Comparison of ENCODE assay signal across 22 cellular contexts in the genomic region with DNA sequence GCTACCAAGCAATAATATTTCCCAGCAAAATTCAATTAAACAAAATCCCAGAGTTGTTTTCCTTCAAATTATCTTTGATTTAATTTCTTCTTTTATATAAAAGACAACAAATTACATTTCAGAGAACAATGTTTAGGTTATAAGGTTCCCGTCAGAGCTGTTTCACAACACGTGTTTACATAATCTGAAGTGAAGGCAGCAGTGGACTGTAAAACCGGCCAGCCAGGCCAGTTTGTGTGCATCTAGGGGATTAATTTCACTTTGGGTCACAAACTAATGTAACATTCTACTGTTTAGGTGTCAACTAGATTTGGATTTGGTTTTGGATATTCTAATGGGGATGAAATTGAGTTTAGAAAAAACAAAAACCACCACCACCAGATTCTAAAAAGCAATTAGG.
DNase-seq lines count a peak whose midpoint lies in the region; ATAC-seq, FAIRE-seq and TF ChIP-seq lines count a peak whose summit lies in the region.
"Had no signal": no experiment of that assay in that cellular context is flagged by ENCODE, and none has a peak within 500 bp of the region (broad histone marks: within the 10 kb centered on the region; RNA-seq: fewer than 3 reads in every experiment).

No MANE protein-coding gene starts in this region.

- no peak for TF ChIP-seq RAD21 in HepG2 (CRISPR knock-in tag; IDR thresholded peaks at IDR 0.05)

- DNase-seq in CD14-positive monocyte (ENCODE audit: low spot score) (no peak), colonic mucosa (no peak), HepG2 (ENCODE audit: low spot score) (peak; percentile 16), retina (peak; percentile 37), left colon (no peak), 8988T (no peak)
- DNase-seq: activated naive CD4-positive, alpha-beta T cell treated with anti-CD3 and anti-CD28 coated beads, Interleukin-2, amount 50 U/mL, for 16 hours; activated T-cell treated with anti-CD3 and anti-CD28 coated beads, Interleukin-2, amount 50 U/mL, for 72 hours; islet precursor cell; natural killer cell; NCI-H1694; NCI-H69; small intestine; stimulated activated naive CD4-positive, alpha-beta T cell treated with Interleukin-2 at 50 U/mL for 16 hours had no signal

- no peak overlapping the region for H3K4me3 ChIP-seq in colonic mucosa
- no peak overlapping the region; a peak in 1 of 6 replicates for H3K4me3 ChIP-seq in HepG2 (replicated peaks in 1 of 3; ENCODE audit: insufficient read depth in 1 of 3, low read depth in 2 of 3, low read length in 3 of 3)
- H3K4me3 ChIP-seq: ascending aorta, BLaER1 had no signal

- H3K79me2 ChIP-seq in HepG2 (ENCODE audit: insufficient read depth, low read length): no peaks in the 10 kb centered on the region

- no peak overlapping the region for H2AFZ ChIP-seq in HepG2 (ENCODE audit: low read length)

- H3K27ac Mint-ChIP-seq in CD14-positive monocyte: peak overlapping the region in 6 of 7 donors; percentile 18 to 69 (median 64)
- H3K27ac Mint-ChIP-seq: activated T-cell treated with anti-CD3 and anti-CD28 coated beads, Interleukin-2, amount 50 U/mL, for 72 hours; memory B cell; natural killer cell; type B pancreatic cell had no signal

- H3K27me3 ChIP-seq in colonic mucosa: no peaks in the 10 kb centered on the region
- no peaks in the 10 kb centered on the region for H3K27me3 ChIP-seq in HepG2 (ENCODE audit: control insufficient read depth in 1 of 2, insufficient read depth in 2 of 2, low read length in 2 of 2)
- H3K27me3 ChIP-seq: ascending aorta, BLaER1 had no signal

- no peaks in the 10 kb centered on the region for H3K4me1 ChIP-seq in colonic mucosa
- H3K4me1 ChIP-seq in HepG2 (ENCODE audit: insufficient read depth, low read length): peaks cover 14% of the 10 kb centered on the region
- H3K4me1 ChIP-seq: ascending aorta, BLaER1 had no signal

- H3K9me3 ChIP-seq in colonic mucosa: no peaks in the 10 kb centered on the region
- no peaks in the 10 kb centered on the region for H3K9me3 ChIP-seq in HepG2 (ENCODE audit: low read length)
- H3K9me3 ChIP-seq: ascending aorta, BLaER1 had no signal

- BruUV-seq in HepG2 (replicated peaks; lab: Mats Ljungman, UMichigan): no TSS peak

- WGBS in HepG2 (ENCODE audit: low lambda C conversion rate): 14% methylated on average over 3 of the region's 3 CpGs

- H3K9me3 Mint-ChIP-seq in CD14-positive monocyte: peaks cover 0 to 8% (median 0%) of the 10 kb centered on the region in 7 donors
- H3K9me3 Mint-ChIP-seq: activated T-cell treated with anti-CD3 and anti-CD28 coated beads, Interleukin-2, amount 50 U/mL, for 72 hours; memory B cell; natural killer cell; type B pancreatic cell had no signal

- TF ChIP-seq CTCF in CD14-positive monocyte (IDR thresholded peaks at IDR 0.05) (no peak), colonic mucosa (IDR thresholded peaks at IDR 0.05) (no peak), HepG2 (CRISPR knock-in tag; IDR thresholded peaks at IDR 0.05) (no peak)

- no peaks in the 10 kb centered on the region for H4K20me1 ChIP-seq in HepG2 (ENCODE audit: insufficient read depth, low read length)
- H4K20me1 ChIP-seq: BLaER1 had no signal

- CTCF ChIA-PET in HepG2 (lab: Yijun Ruan, JAX; ENCODE audit: low intra/inter-chr PET ratio, low total read pairs): no interaction called here

- intact Hi-C loops in CD14-positive monocyte (cut with micrococcal nuclease): no loop called here
- intact Hi-C loops in colonic mucosa (cut with DNase I): no loop called here
- intact Hi-C loops in HepG2 (cut with micrococcal nuclease; ENCODE audit: unreplicated experiment): no loop called here
- intact Hi-C loops in left colon (cut with DNase I, micrococcal nuclease): no loop called here

- H3K4me3 Mint-ChIP-seq in CD14-positive monocyte: peak overlapping the region; percentile 47 to 53
- H3K4me3 Mint-ChIP-seq: activated T-cell treated with anti-CD3 and anti-CD28 coated beads, Interleukin-2, amount 50 U/mL, for 72 hours; memory B cell; natural killer cell; type B pancreatic cell had no signal

- FAIRE-seq in HepG2 (lab: Jason Lieb, UNC): no peak
- FAIRE-seq: A204.1, small intestine had no signal

- no peaks in the 10 kb centered on the region for H3K36me3 ChIP-seq in colonic mucosa
- H3K36me3 ChIP-seq in HepG2 (replicated peaks in 1 of 2; ENCODE audit: control insufficient read depth in 1 of 2, insufficient read depth in 2 of 2, low read length in 2 of 2): no peaks in the 10 kb centered on the region
- H3K36me3 ChIP-seq: ascending aorta had no signal

- POLR2A ChIA-PET in HepG2 (lab: Yijun Ruan, JAX): no interaction called here

- no peak for TF ChIP-seq POLR2A in HepG2 (IDR thresholded peaks at IDR 0.05; ENCODE audit: insufficient read depth in 1 of 2, low read depth in 2 of 2, low read length in 2 of 2)

- peaks cover 17 to 28% of the 10 kb centered on the region in 2 donors for H3K36me3 Mint-ChIP-seq in CD14-positive monocyte
- H3K36me3 Mint-ChIP-seq: memory B cell, natural killer cell, type B pancreatic cell had no signal

- H3K27ac ChIP-seq in colonic mucosa (peak overlapping the region; percentile 41), HepG2 (ENCODE audit: extremely low read length, insufficient read depth, low read length) (no peak overlapping the region)
- H3K27ac ChIP-seq: ascending aorta, BLaER1, KMS-11 had no signal

- H3K27me3 Mint-ChIP-seq in CD14-positive monocyte (ENCODE audit: low read depth in 3 of 3): peaks cover 0 to 10% (median 0%) of the 10 kb centered on the region in 3 donors
- H3K27me3 Mint-ChIP-seq: memory B cell, type B pancreatic cell had no signal

- H3K4me2 ChIP-seq in HepG2 (ENCODE audit: low read depth, low read length): peak overlapping the region; percentile 33; the same call in 1 of the 2 replicates
- H3K4me2 ChIP-seq: BLaER1, KMS-11 had no signal

- in situ Hi-C loops in HepG2 (cut with HindIII; ENCODE audit: extremely low pct_ligation_motif_present, low pct_unique_long_range_greater_than_20kb): no loop called here

- peaks cover 16% of the 10 kb centered on the region for H3K4me1 Mint-ChIP-seq in CD14-positive monocyte
- H3K4me1 Mint-ChIP-seq: memory B cell, natural killer cell had no signal

- H3K9ac ChIP-seq in colonic mucosa (ENCODE audit: low read depth in 2 of 2, low read length in 2 of 2): no peak overlapping the region
- H3K9ac ChIP-seq in HepG2 (ENCODE audit: insufficient read depth, low read depth, low read length): no peak overlapping the region
- H3K9ac ChIP-seq: BLaER1, KMS-11 had no signal

- TF ChIP-seq EP300 in HepG2 (IDR thresholded peaks at IDR 0.05; ENCODE audit: low read depth in 2 of 2, low read length in 2 of 2) (no peak), HepG2 (CRISPR knock-in tag; IDR thresholded peaks at IDR 0.05; ENCODE audit: borderline replicate concordance) (no peak)

- ATAC-seq in HepG2: peak; percentile 53; the same call in 1 of the 3 replicates
- no peak for ATAC-seq in HG03175 (IDR thresholded peaks at IDR 0.05; ENCODE audit: unreplicated experiment)
- no peak for ATAC-seq in left colon
- ATAC-seq in HG02588 (IDR thresholded peaks at IDR 0.05; ENCODE audit: unreplicated experiment): no peak
- ATAC-seq: activated T-cell treated with anti-CD3 and anti-CD28 coated beads, Interleukin-2, amount 50 U/mL, for 72 hours; natural killer cell had no signal

TF ChIP-seq in HepG2, 621 proteins besides CTCF, POLR2A, EP300 and RAD21 (continues in another document):
- peak; percentile 63 for TF ChIP-seq CEBPG (CRISPR knock-in tag; IDR thresholded peaks at IDR 0.05)
- no peak for TF ChIP-seq NCOR1 (IDR thresholded peaks at IDR 0.05; ENCODE audit: borderline replicate concordance, low read length)
- no peak for TF ChIP-seq SOX13 (IDR thresholded peaks at IDR 0.05)
- peak in 1 of 2 experiments; percentile 18; a peak in 1 of 4 replicates for TF ChIP-seq SOX13 (CRISPR knock-in tag; conservative IDR thresholded peaks at IDR 0.05 in 1 of 2, IDR thresholded peaks at IDR 0.05 in 1 of 2)
- TF ChIP-seq ZBTB20 (CRISPR knock-in tag; IDR thresholded peaks at IDR 0.05; ENCODE audit: borderline replicate concordance, low read depth): no peak
- no peak for TF ChIP-seq NCOA1 (CRISPR knock-in tag; IDR thresholded peaks at IDR 0.05)
- no peak for TF ChIP-seq IKZF4 (CRISPR knock-in tag; IDR thresholded peaks at IDR 0.05; ENCODE audit: borderline replicate concordance, low read depth, not compliant biosample characterization)
- TF ChIP-seq ZNF670 (CRISPR knock-in tag; IDR thresholded peaks at IDR 0.05; ENCODE audit: borderline replicate concordance): no peak
- no peak for TF ChIP-seq HNF4G (IDR thresholded peaks at IDR 0.05; ENCODE audit: borderline replicate concordance, low read depth, low read length)
- no peak for TF ChIP-seq HNF4G (CRISPR knock-in tag; IDR thresholded peaks at IDR 0.05; ENCODE audit: borderline replicate concordance, low read depth)
- TF ChIP-seq MEF2D (CRISPR knock-in tag; IDR thresholded peaks at IDR 0.05): no peak
- TF ChIP-seq FOXK1 (CRISPR knock-in tag; IDR thresholded peaks at IDR 0.05; ENCODE audit: borderline replicate concordance, low read depth): no peak; the same call in 1 of the 2 replicates
- no peak for TF ChIP-seq ZNF512B (CRISPR knock-in tag; IDR thresholded peaks at IDR 0.05; ENCODE audit: borderline replicate concordance)
- no peak for TF ChIP-seq HOXD1 (CRISPR knock-in tag; IDR thresholded peaks at IDR 0.05)
- TF ChIP-seq CEBPB (IDR thresholded peaks at IDR 0.05; ENCODE audit: borderline replicate concordance, low read depth, low read length): peak; percentile 72; the same call in 1 of the 2 replicates

Comparison
In these comparisons a context has a peak if more than half of its experiments do, and no peak if none do; other contexts are left out.
1. DNase-seq: peak in HepG2 (single experiment) and retina (single experiment); none in CD14-positive monocyte (single experiment), colonic mucosa (single experiment), left colon (0 of 2) and 8988T (single experiment).